Comparison of ENCODE assay signal across 8 cellular contexts in the genomic region with DNA sequence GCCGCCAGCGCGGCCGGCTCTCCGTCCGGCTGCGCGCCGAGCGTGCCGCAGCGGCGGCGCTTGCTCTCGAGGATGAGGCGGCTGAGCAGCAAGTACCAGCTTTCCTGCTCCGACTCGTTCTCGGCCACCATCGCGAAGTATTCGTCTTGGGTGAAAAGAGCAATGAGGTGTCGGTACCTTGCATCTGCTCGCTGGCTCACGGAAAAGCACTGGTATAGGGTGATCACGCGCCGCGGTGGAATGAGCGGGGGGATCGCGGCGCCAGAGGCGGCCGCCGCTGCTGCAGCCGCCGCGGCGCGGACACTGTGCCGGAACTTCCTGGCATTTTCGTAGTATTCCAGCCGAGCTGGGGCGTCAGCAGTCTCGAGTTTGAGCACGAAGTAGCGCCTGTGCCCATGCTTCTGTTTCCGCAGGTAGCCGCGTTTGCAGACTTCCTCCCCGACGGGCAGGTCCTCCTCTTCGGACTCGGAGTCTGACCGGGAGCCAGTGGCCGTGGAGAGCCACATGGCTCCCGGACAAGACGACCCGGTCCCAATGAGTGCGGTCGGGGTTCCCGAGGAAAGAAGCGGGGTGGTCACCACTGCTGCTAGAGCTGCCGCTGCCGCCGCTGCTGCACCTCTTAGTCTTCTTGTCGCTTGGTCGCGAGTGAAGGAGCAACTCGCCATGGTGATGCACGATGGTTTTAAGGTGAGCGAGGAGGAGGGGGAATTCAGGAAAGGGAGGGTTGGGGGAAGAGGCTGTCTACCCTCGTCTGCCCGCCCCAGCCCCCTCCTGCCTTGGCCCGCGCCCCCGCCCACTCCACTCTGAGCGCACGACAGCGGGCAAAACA. TPM values are rescaled to one million over a fixed set of nuclear protein-coding genes. Genes with fewer than 3 reads are reported as not detected.
DNase-seq lines count a peak whose midpoint lies in the region; ATAC-seq and TF ChIP-seq lines count a peak whose summit lies in the region.

No MANE protein-coding gene starts in this region.

- no peaks in the 10 kb centered on the region for H3K4me1 Mint-ChIP-seq in HFFc6 (ENCODE audit: low read depth)
- H3K4me1 Mint-ChIP-seq in naive thymus-derived CD8-positive, alpha-beta T cell: no peaks in the 10 kb centered on the region
- H3K4me1 Mint-ChIP-seq in activated T-helper 17 cell treated with anti-CD3 and anti-CD28 coated beads, Interleukin-2, amount 50 U/mL, for 72 hours: no peaks in the 10 kb centered on the region

- no peaks in the 10 kb centered on the region for H3K9me3 Mint-ChIP-seq in HFFc6
- peaks cover 0 to 15% (median 0%) of the 10 kb centered on the region in 9 donors for H3K9me3 Mint-ChIP-seq in naive thymus-derived CD8-positive, alpha-beta T cell
- H3K9me3 Mint-ChIP-seq in activated T-helper 17 cell treated with anti-CD3 and anti-CD28 coated beads, Interleukin-2, amount 50 U/mL, for 72 hours: no peaks in the 10 kb centered on the region

- DNase-seq in AG04449 (ENCODE audit: low read depth, low spot score): no peak
- no peak for DNase-seq in HFFc6
- DNase-seq in dorsolateral prefrontal cortex: peak in 4 of 10 donors; percentile 24 to 44 (median 34)
- DNase-seq in naive thymus-derived CD8-positive, alpha-beta T cell: no peak
- no peak for DNase-seq in cerebellar cortex (ENCODE audit: low spot score)

- H3K27ac Mint-ChIP-seq in HFFc6: no peak overlapping the region
- H3K27ac Mint-ChIP-seq in naive thymus-derived CD8-positive, alpha-beta T cell: no peak overlapping the region
- no peak overlapping the region for H3K27ac Mint-ChIP-seq in activated T-helper 17 cell treated with anti-CD3 and anti-CD28 coated beads, Interleukin-2, amount 50 U/mL, for 72 hours

- intact Hi-C loops in dorsolateral prefrontal cortex (cut with DNase I): no loop called here

- CTCF ChIA-PET in AG04449 (lab: Yijun Ruan, JAX): no interaction called here

- TF ChIP-seq CTCF in AG04449 (IDR thresholded peaks at IDR 0.05; ENCODE audit: insufficient read depth, low read length, missing control alignments): no peak
- TF ChIP-seq CTCF in HFFc6 (IDR thresholded peaks at IDR 0.05): no peak
- TF ChIP-seq CTCF in dorsolateral prefrontal cortex (IDR thresholded peaks at IDR 0.05 in 54 of 56, conservative IDR thresholded peaks at IDR 0.05 in 2 of 56; ENCODE audit: low read depth in 1 of 56, partially characterized antibody in 56 of 56): no peak

- POLR2A ChIA-PET in AG04449 (lab: Yijun Ruan, JAX): no interaction called here
- POLR2A ChIA-PET in naive thymus-derived CD8-positive, alpha-beta T cell (lab: Charles Lee): no interaction called here

- H3K4me3 ChIP-seq in AG04449 (ENCODE audit: low read depth, low read length): peak overlapping the region; percentile 47
- peak overlapping the region in 58 of 59 donors; percentile 11 to 69 (median 48) for H3K4me3 ChIP-seq in dorsolateral prefrontal cortex

- no peak for ATAC-seq in naive thymus-derived CD8-positive, alpha-beta T cell
- ATAC-seq in GM21723 (IDR thresholded peaks at IDR 0.05; ENCODE audit: unreplicated experiment) (no peak), GM18520 (IDR thresholded peaks at IDR 0.05; ENCODE audit: unreplicated experiment) (no peak)
- ATAC-seq in activated T-helper 17 cell treated with anti-CD3 and anti-CD28 coated beads, Interleukin-2, amount 50 U/mL, for 72 hours (replicated peaks): no peak

- H3K27me3 ChIP-seq in dorsolateral prefrontal cortex: peaks cover 0 to 100% (median 85%) of the 10 kb centered on the region in 45 donors

- H3K4me3 Mint-ChIP-seq in HFFc6: peak overlapping the region; percentile 30; the same call in 1 of the 2 replicates
- H3K4me3 Mint-ChIP-seq in naive thymus-derived CD8-positive, alpha-beta T cell: peak overlapping the region in 7 of 10 donors; percentile 11 to 71 (median 50)
- no peak overlapping the region for H3K4me3 Mint-ChIP-seq in activated T-helper 17 cell treated with anti-CD3 and anti-CD28 coated beads, Interleukin-2, amount 50 U/mL, for 72 hours

- peaks cover 15% of the 10 kb centered on the region for H3K27me3 Mint-ChIP-seq in HFFc6 (ENCODE audit: insufficient read depth)
- peaks cover 0 to 47% (median 28%) of the 10 kb centered on the region in 5 donors for H3K27me3 Mint-ChIP-seq in naive thymus-derived CD8-positive, alpha-beta T cell
- H3K27me3 Mint-ChIP-seq in activated T-helper 17 cell treated with anti-CD3 and anti-CD28 coated beads, Interleukin-2, amount 50 U/mL, for 72 hours: peaks cover 8% of the 10 kb centered on the region

- H3K27ac ChIP-seq in dorsolateral prefrontal cortex: peak overlapping the region in 6 of 59 donors; percentile 1 to 41 (median 36)

- H3K36me3 Mint-ChIP-seq in HFFc6 (ENCODE audit: low read depth): no peaks in the 10 kb centered on the region
- H3K36me3 Mint-ChIP-seq in naive thymus-derived CD8-positive, alpha-beta T cell: no peaks in the 10 kb centered on the region
- no peaks in the 10 kb centered on the region for H3K36me3 Mint-ChIP-seq in activated T-helper 17 cell treated with anti-CD3 and anti-CD28 coated beads, Interleukin-2, amount 50 U/mL, for 72 hours (ENCODE audit: low read depth)

RNA-seq across cellular contexts. Expression of gene IRS4, which starts 0.5 kb away (rescaled TPM):
- total RNA-seq in HFFc6 (2021; fragmentation: NEBNext Ultra II Directional; extraction: Animal tissue kit (Norgen Biotek cat#: 25700)): not detected
- 1 to 10 TPM in 100 of 120 experiments, under 1 TPM in 20; 0.34 to 3.5 (median 1.5) TPM for total RNA-seq in dorsolateral prefrontal cortex
- total RNA-seq in naive thymus-derived CD8-positive, alpha-beta T cell: not detected
- polyA plus RNA-seq in naive thymus-derived CD8-positive, alpha-beta T cell: not detected
- not detected for total RNA-seq in activated T-helper 17 cell treated with anti-CD3 and anti-CD28 coated beads, Interleukin-2, amount 50 U/mL, for 72 hours
